In genomic region chr3:188229726-188230125, GRCh38 we compare ENCODE assay signal across 19 cellular contexts.
"Had no signal": no experiment of that assay in that cellular context is flagged by ENCODE, and none has a peak within 500 bp of the region (broad histone marks: within the 10 kb centered on the region; RNA-seq: fewer than 3 reads in every experiment).

No MANE protein-coding gene starts in this region.

- ATAC-seq: activated CD4-positive, alpha-beta T cell treated with anti-CD3 and anti-CD28 coated beads for 36 hours; activated CD8-positive, alpha-beta T cell treated with anti-CD3 and anti-CD28 coated beads for 36 hours; activated T-cell treated with anti-CD3 and anti-CD28 coated beads, Interleukin-2, amount 50 U/mL, for 72 hours; left ventricle myocardium superior; stimulated activated naive CD8-positive, alpha-beta T cell treated with anti-CD3 and anti-CD28 coated beads, Interleukin-15, Interleukin-2, amounts not matched to agents 100 U/mL and 50 U/mL, for 24 hours; T-cell had no signal

- H3K36me3 ChIP-seq: neutrophil, vagina, WERI-Rb-1 had no signal

- FAIRE-seq: kidney had no signal

- H3K4me3 ChIP-seq: testis, vagina had no signal

- H3K4me1 ChIP-seq: testis had no signal

- H3K27ac ChIP-seq: testis, vagina, WERI-Rb-1 had no signal

- H3K9me3 ChIP-seq: neutrophil, testis, vagina had no signal

- DNase-seq: activated CD4-positive, alpha-beta T cell treated with anti-CD3 and anti-CD28 coated beads for 36 hours; activated CD8-positive, alpha-beta memory T cell treated with anti-CD3 and anti-CD28 coated beads, Interleukin-2, amount 50 U/mL, for 4 hours; activated CD8-positive, alpha-beta T cell treated with anti-CD3 and anti-CD28 coated beads for 36 hours; activated gamma-delta T cell treated with Interleukin-2 at 50 U/mL for 16 hours; activated naive CD8-positive, alpha-beta T cell treated with anti-CD3 and anti-CD28 coated beads, Interleukin-2, amount 10 ng/mL, durations not matched to agents 7 days and 5 days; activated T-cell treated with anti-CD3 and anti-CD28 coated beads, Interleukin-2, amount 50 U/mL, for 72 hours; anterior cingulate cortex; kidney; left ventricle myocardium superior; posterior cingulate gyrus; stimulated activated CD4-positive, alpha-beta T cell treated with anti-CD3 and anti-CD28 coated beads, Interleukin-4, amount 100 ng/mL, for 1 hour; stimulated activated CD8-positive, alpha-beta memory T cell treated with anti-CD3 and anti-CD28 coated beads, Interleukin-4, amount 100 ng/mL, for 48 hours; stimulated activated naive CD8-positive, alpha-beta T cell treated with anti-CD3 and anti-CD28 coated beads, Interleukin-15, Interleukin-2, amounts not matched to agents 100 U/mL and 50 U/mL, for 24 hours; T-cell; T1000; testis; WERI-Rb-1 had no signal

- H3K27me3 ChIP-seq: neutrophil, testis, vagina had no signal
